Comparison of ENCODE assay signal across 15 cellular contexts in genomic region chr1:221174598-221174997, GRCh38.
DNase-seq lines count a peak whose midpoint lies in the region; ATAC-seq and TF ChIP-seq lines count a peak whose summit lies in the region.
"Had no signal": no experiment of that assay in that cellular context is flagged by ENCODE, and none has a peak within 500 bp of the region (broad histone marks: within the 10 kb centered on the region; RNA-seq: fewer than 3 reads in every experiment).

No MANE protein-coding gene starts in this region.

- H3K9me3 ChIP-seq in H9 (ENCODE audit: control insufficient read depth, low read depth, low read length): no peaks in the 10 kb centered on the region
- H3K9me3 ChIP-seq in heart left ventricle: peaks cover 0 to 16% (median 5%) of the 10 kb centered on the region in 12 donors
- no peaks in the 10 kb centered on the region for H3K9me3 ChIP-seq in osteoblast (ENCODE audit: low read depth, low read length)
- H3K9me3 ChIP-seq: breast epithelium, HAP-1 had no signal

- no peak overlapping the region for H2BK5ac ChIP-seq in H9 (ENCODE audit: insufficient read length, low read length)

- H2BK12ac ChIP-seq in H9 (ENCODE audit: insufficient read length, low read depth, low read length): no peak overlapping the region

- TF ChIP-seq CTCF in H9 (conservative IDR thresholded peaks at IDR 0.05) (peak; percentile 56), heart left ventricle (IDR thresholded peaks at IDR 0.05) (peak; percentile 27 to 67 (median 50)), osteoblast (IDR thresholded peaks at IDR 0.05; ENCODE audit: extremely low read depth, low read depth, low read length) (peak; percentile 52), endothelial cell (IDR thresholded peaks at IDR 0.05; ENCODE audit: unreplicated experiment) (no peak)

- no peak overlapping the region for H2BK15ac ChIP-seq in H9 (ENCODE audit: low read depth, low read length)

- ATAC-seq in heart left ventricle: peak; percentile 99 to 100 (median 99)
- ATAC-seq: stimulated activated effector memory CD8-positive, alpha-beta T cell treated with anti-CD3 and anti-CD28 coated beads, Interleukin-12 subunit alpha, Interleukin-12 subunit beta, amount 100 ng/mL, for 72 hours had no signal

- H2AK5ac ChIP-seq in H9 (ENCODE audit: insufficient read length, low read length): no peak overlapping the region

- H3T11ph ChIP-seq in H9 (ENCODE audit: low read length): no peak overlapping the region

- H2AFZ ChIP-seq in H9 (ENCODE audit: low read length) (no peak overlapping the region), osteoblast (ENCODE audit: low read length) (no peak overlapping the region)

- H3K4me3 Mint-ChIP-seq in H9 (no peak overlapping the region), endothelial cell (ENCODE audit: unreplicated experiment) (no peak overlapping the region)
- H3K4me3 Mint-ChIP-seq: CD4-positive, alpha-beta memory T cell; stimulated activated effector memory CD8-positive, alpha-beta T cell treated with anti-CD3 and anti-CD28 coated beads, Interleukin-12 subunit alpha, Interleukin-12 subunit beta, amount 100 ng/mL, for 72 hours had no signal

- H3K79me1 ChIP-seq in H9 (ENCODE audit: insufficient read depth, low read depth, low read length, poor library complexity, severe bottlenecking): no peaks in the 10 kb centered on the region

- no peak overlapping the region for H3K4me2 ChIP-seq in H9 (ENCODE audit: insufficient read depth, insufficient read length, low read length)
- no peak overlapping the region for H3K4me2 ChIP-seq in osteoblast (ENCODE audit: insufficient read depth, low read length)

- H3K27ac Mint-ChIP-seq in H9 (no peak overlapping the region), endothelial cell (ENCODE audit: unreplicated experiment) (no peak overlapping the region)
- H3K27ac Mint-ChIP-seq: CD4-positive, alpha-beta memory T cell; stimulated activated effector memory CD8-positive, alpha-beta T cell treated with anti-CD3 and anti-CD28 coated beads, Interleukin-12 subunit alpha, Interleukin-12 subunit beta, amount 100 ng/mL, for 72 hours had no signal

- H3K4me1 ChIP-seq in H9 (ENCODE audit: insufficient read depth, low read length): no peaks in the 10 kb centered on the region; the same call in 1 of the 2 replicates
- H3K4me1 ChIP-seq in heart left ventricle: peaks cover 0 to 15% (median 10%) of the 10 kb centered on the region in 12 donors
- H3K4me1 ChIP-seq in osteoblast (ENCODE audit: insufficient read depth, low read length): no peaks in the 10 kb centered on the region
- H3K4me1 ChIP-seq: breast epithelium had no signal

- no peak overlapping the region for H2BK20ac ChIP-seq in H9 (ENCODE audit: low read depth, low read length, poor library complexity, severe bottlenecking)

- H4K5ac ChIP-seq in H9 (ENCODE audit: insufficient read length, low read depth, low read length): no peak overlapping the region

- no peak overlapping the region for H3K14ac ChIP-seq in H9 (ENCODE audit: insufficient read depth, low read length)

- H3K36me3 ChIP-seq in heart left ventricle (no peaks in the 10 kb centered on the region), osteoblast (ENCODE audit: insufficient read depth, low read length) (no peaks in the 10 kb centered on the region)
- H3K36me3 ChIP-seq: breast epithelium, HAP-1 had no signal

- H4K91ac ChIP-seq in H9 (ENCODE audit: insufficient read length, low read depth, low read length): no peak overlapping the region

- H3K9me3 Mint-ChIP-seq in H9 (peaks cover 13 to 14% of the 10 kb centered on the region in 2 experiments), endothelial cell (ENCODE audit: unreplicated experiment) (peaks cover 5% of the 10 kb centered on the region)

- H3K23me2 ChIP-seq in H9 (ENCODE audit: insufficient read length, low read depth, low read length, poor library complexity, severe bottlenecking): no peaks in the 10 kb centered on the region

- no peak overlapping the region for H3K4me3 ChIP-seq in heart left ventricle
- no peak overlapping the region for H3K4me3 ChIP-seq in osteoblast (ENCODE audit: insufficient read depth, low read length)
- H3K4me3 ChIP-seq: breast epithelium, HAP-1 had no signal

- H4K20me1 ChIP-seq in H9 (ENCODE audit: control insufficient read depth, insufficient read depth, insufficient read length): no peaks in the 10 kb centered on the region
- no peaks in the 10 kb centered on the region for H4K20me1 ChIP-seq in osteoblast (ENCODE audit: insufficient read depth, low read length)

- no peak overlapping the region for H3K56ac ChIP-seq in H9 (ENCODE audit: insufficient read length, low read depth, low read length)

- no peak overlapping the region for H3K9ac ChIP-seq in H9 (ENCODE audit: extremely low read depth, insufficient read length, low read length)

- H3K18ac ChIP-seq in H9 (ENCODE audit: insufficient read length, low read depth, low read length): no peak overlapping the region

- no peak for TF ChIP-seq POLR2A in heart left ventricle (IDR thresholded peaks at IDR 0.05)

- no CpG with 5 or more reads among the region's 5 CpGs for WGBS in H9 (ENCODE audit: extremely low coverage, insufficient read length, low lambda C conversion rate)
- WGBS in heart left ventricle, 4 donors: 10 to 27% (median 14%) methylated on average over 5 of the region's 5 CpGs

- H3K4me1 Mint-ChIP-seq in H9 (peaks cover 16 to 34% of the 10 kb centered on the region in 2 experiments), endothelial cell (ENCODE audit: unreplicated experiment) (peaks cover 5% of the 10 kb centered on the region)
- H3K4me1 Mint-ChIP-seq: CD4-positive, alpha-beta memory T cell; stimulated activated effector memory CD8-positive, alpha-beta T cell treated with anti-CD3 and anti-CD28 coated beads, Interleukin-12 subunit alpha, Interleukin-12 subunit beta, amount 100 ng/mL, for 72 hours had no signal

- no peak overlapping the region for H3K4ac ChIP-seq in H9 (ENCODE audit: low read depth, low read length)

- H3K79me2 ChIP-seq in H9 (ENCODE audit: insufficient read depth, low read length) (no peaks in the 10 kb centered on the region), osteoblast (ENCODE audit: insufficient read depth, low read length) (no peaks in the 10 kb centered on the region)

- H3K36me3 Mint-ChIP-seq in H9 (ENCODE audit: insufficient read depth in 1 of 3, low read depth in 3 of 3) (peaks cover 0 to 18% (median 7%) of the 10 kb centered on the region in 3 experiments; a peak in 5 of 7 replicates), endothelial cell (ENCODE audit: low read depth, unreplicated experiment) (peaks cover 4% of the 10 kb centered on the region)
- H3K36me3 Mint-ChIP-seq: CD4-positive, alpha-beta memory T cell; stimulated activated effector memory CD8-positive, alpha-beta T cell treated with anti-CD3 and anti-CD28 coated beads, Interleukin-12 subunit alpha, Interleukin-12 subunit beta, amount 100 ng/mL, for 72 hours had no signal

- no peak overlapping the region for H2BK120ac ChIP-seq in H9 (ENCODE audit: low read depth, low read length, poor library complexity, severe bottlenecking)

- no peak overlapping the region for H3K23ac ChIP-seq in H9 (ENCODE audit: insufficient read length, low read depth, low read length)

- peak; percentile 58 for DNase-seq in H9
- DNase-seq in RPMI7951 (ENCODE audit: low read depth): peak; percentile 51
- peak; percentile 76 to 87 (median 77) for DNase-seq in heart left ventricle
- DNase-seq in osteoblast (ENCODE audit: insufficient read length, low spot score, missing footprints): no peak
- no peak for DNase-seq in endothelial cell (ENCODE audit: low spot score)
- no peak for DNase-seq in epidermal melanocyte (ENCODE audit: insufficient read length, low spot score)
- no peak for DNase-seq in activated CD4-positive, alpha-beta T cell treated with anti-CD3 and anti-CD28 coated beads for 4 hours
- DNase-seq in NCI-H1105 treated with DMSO at 0.1 percent for 48 hours (lab: John Stamatoyannopoulos, UW): no peak
- DNase-seq: activated CD4-positive, CD25-positive, alpha-beta regulatory T cell; CD4-positive, alpha-beta memory T cell; NCI-H2107 had no signal

- no peaks in the 10 kb centered on the region for H3K27me3 ChIP-seq in H9 (ENCODE audit: insufficient read depth, low read length)
- H3K27me3 ChIP-seq in heart left ventricle: no peaks in the 10 kb centered on the region
- H3K27me3 ChIP-seq in osteoblast (ENCODE audit: insufficient read depth, low read length): no peaks in the 10 kb centered on the region
- H3K27me3 ChIP-seq: breast epithelium had no signal

- no peak overlapping the region for H3K27ac ChIP-seq in H9 (ENCODE audit: insufficient read length, low read depth, low read length)
- H3K27ac ChIP-seq in heart left ventricle: peak overlapping the region in 2 of 12 donors; percentile 37 to 50
- no peak overlapping the region for H3K27ac ChIP-seq in osteoblast (ENCODE audit: low read depth, low read length)
- H3K27ac ChIP-seq: breast epithelium, RWPE1 had no signal

- H3K27me3 Mint-ChIP-seq in H9 (ENCODE audit: low read depth) (no peaks in the 10 kb centered on the region), endothelial cell (ENCODE audit: unreplicated experiment) (no peaks in the 10 kb centered on the region)

- no peak overlapping the region for H4K8ac ChIP-seq in H9 (replicated peaks; ENCODE audit: insufficient read length, low read depth, low read length)

- intact Hi-C loops in heart left ventricle (cut with DNase I): loop anchor here in 7 of 10 donors (1.0 to 10.0 kb wide), 7 partner anchors 57 to 300 kb away; partner anchors contain the start of gene HLX (in 3 of the 7)

Comparison
In these comparisons a context has a peak if more than half of its experiments do, and no peak if none do; other contexts are left out.
1. DNase-seq: peak in H9 (single experiment), RPMI7951 (single experiment) and heart left ventricle (5 of 5); none in osteoblast (single experiment), endothelial cell (single experiment), epidermal melanocyte (single experiment), activated CD4-positive, alpha-beta T cell treated with anti-CD3 and anti-CD28 coated beads for 4 hours (0 of 2) and NCI-H1105 treated with DMSO at 0.1 percent for 48 hours (single experiment).